In the genomic region with DNA sequence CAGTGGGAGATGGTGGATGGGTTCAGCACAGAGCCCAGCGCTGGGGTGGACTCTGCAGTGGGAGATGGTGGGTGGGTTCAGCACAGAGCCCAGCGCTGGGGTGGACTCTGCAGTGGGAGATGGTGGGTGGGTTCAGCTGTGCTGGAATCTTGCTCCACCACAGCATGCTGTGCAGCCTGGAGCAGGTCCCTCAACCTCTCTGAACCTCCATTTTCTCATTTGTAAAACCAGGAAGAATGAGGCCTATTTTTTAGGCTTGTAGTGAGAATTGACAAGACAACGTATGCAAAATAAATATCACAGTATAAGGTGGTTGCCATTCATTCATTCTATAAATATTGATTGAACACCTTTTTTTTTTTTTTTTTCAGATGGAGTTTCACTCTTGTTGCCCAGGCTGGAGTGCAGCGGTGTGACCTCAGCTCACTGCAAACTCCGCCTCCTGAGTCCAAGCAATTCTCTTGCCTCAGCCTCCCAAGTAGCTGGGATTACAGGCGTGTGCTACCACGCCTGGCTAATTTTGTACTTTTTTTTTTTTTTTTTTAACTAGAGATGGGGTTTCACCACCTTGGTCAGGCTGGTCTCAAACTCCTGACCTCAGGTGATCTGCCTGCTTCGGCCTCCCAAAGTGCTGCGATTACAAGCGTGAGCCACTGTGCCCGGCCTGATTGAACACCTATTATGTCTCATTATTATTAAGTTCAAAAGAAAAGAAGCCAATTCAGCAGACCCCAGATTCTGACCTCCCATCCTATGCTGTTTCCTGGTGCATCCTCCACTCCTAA, we compare ENCODE assay signal across 8 cellular contexts. TPM values are rescaled to one million over a fixed set of nuclear protein-coding genes. Genes with fewer than 3 reads are reported as not detected.
DNase-seq lines count a peak whose midpoint lies in the region; TF ChIP-seq lines count a peak whose summit lies in the region.
"Not testable (repeated sequence)": the region's sequence is repeated elsewhere in the genome, so short reads cannot be mapped to it uniquely, and the experiment has no call there.

No MANE protein-coding gene starts in this region.

- not testable (repeated sequence) for H3K9ac ChIP-seq in OCI-LY1 (ENCODE audit: low read length)

- WGBS in transverse colon (ENCODE audit: low coverage in 1 of 2), 2 donors: 56 to 82% methylated on average over 5 to 11 of the region's 11 CpGs

- not testable (repeated sequence) for H3K27me3 ChIP-seq in OCI-LY1 (ENCODE audit: insufficient read depth, low read length); right atrium auricular region; transverse colon

- not testable (repeated sequence) for H3K4me2 ChIP-seq in OCI-LY1 (ENCODE audit: low read length)

- TF ChIP-seq POLR2A in transverse colon (IDR thresholded peaks at IDR 0.05): not testable (repeated sequence)

- not testable (repeated sequence) for H3K9me3 Mint-ChIP-seq in activated CD4-positive, alpha-beta T cell treated with anti-CD3 and anti-CD28 coated beads, Interleukin-2, amount 10 ng/mL, durations not matched to agents 7 days and 5 days; dendritic cell treated with granulocyte-macrophage colony-stimulating factor and Interleukin-4, amounts not matched to agents 40 ng/mL and 50 ng/mL, for 4 days; mesothelial cell of epicardium; progenitor cell of endocrine pancreas (ENCODE audit: low read depth)

- H3K36me3 ChIP-seq in OCI-LY1 (ENCODE audit: insufficient read depth, low read length); right atrium auricular region; transverse colon: not testable (repeated sequence)

- H3K9me3 ChIP-seq in OCI-LY1 (ENCODE audit: low read length); right atrium auricular region; transverse colon: not testable (repeated sequence)

- H3F3A ChIP-seq in OCI-LY1 (ENCODE audit: insufficient read depth, low read length): not testable (repeated sequence)

- DNase-seq in Caki2 (ENCODE audit: low read depth): peak; percentile 62
- not testable (repeated sequence) for DNase-seq in activated CD4-positive, alpha-beta T cell treated with anti-CD3 and anti-CD28 coated beads, Interleukin-2, amount 10 ng/mL, durations not matched to agents 7 days and 5 days; right atrium auricular region (ENCODE audit: low spot score); mesothelial cell of epicardium (ENCODE audit: low spot score in 2 of 2, unreplicated experiment in 2 of 2); progenitor cell of endocrine pancreas (ENCODE audit: low spot score, unreplicated experiment); transverse colon

- not testable (repeated sequence) for H3K9me2 ChIP-seq in OCI-LY1 (ENCODE audit: low read depth, low read length)

- POLR2A ChIA-PET in activated CD4-positive, alpha-beta T cell treated with anti-CD3 and anti-CD28 coated beads, Interleukin-2, amount 10 ng/mL, durations not matched to agents 7 days and 5 days (lab: Charles Lee): not testable (repeated sequence)

- not testable (repeated sequence) for H3K36me3 Mint-ChIP-seq in activated CD4-positive, alpha-beta T cell treated with anti-CD3 and anti-CD28 coated beads, Interleukin-2, amount 10 ng/mL, durations not matched to agents 7 days and 5 days (ENCODE audit: low read depth); dendritic cell treated with granulocyte-macrophage colony-stimulating factor and Interleukin-4, amounts not matched to agents 40 ng/mL and 50 ng/mL, for 4 days (ENCODE audit: low read depth); mesothelial cell of epicardium; progenitor cell of endocrine pancreas (ENCODE audit: insufficient read depth)

- not testable (repeated sequence) for TF ChIP-seq EP300 in transverse colon (IDR thresholded peaks at IDR 0.05; ENCODE audit: low read depth)

- peaks cover 55% of the 10 kb centered on the region for H3K4me1 Mint-ChIP-seq in activated CD4-positive, alpha-beta T cell treated with anti-CD3 and anti-CD28 coated beads, Interleukin-2, amount 10 ng/mL, durations not matched to agents 7 days and 5 days
- H3K4me1 Mint-ChIP-seq in dendritic cell treated with granulocyte-macrophage colony-stimulating factor and Interleukin-4, amounts not matched to agents 40 ng/mL and 50 ng/mL, for 4 days (ENCODE audit: low read depth): peaks cover 37% of the 10 kb centered on the region
- H3K4me1 Mint-ChIP-seq in mesothelial cell of epicardium (peaks cover 38% of the 10 kb centered on the region), progenitor cell of endocrine pancreas (ENCODE audit: low read depth) (peaks cover 27% of the 10 kb centered on the region)

- not testable (repeated sequence) for H4K20me1 ChIP-seq in OCI-LY1 (ENCODE audit: insufficient read depth, low read length)

- not testable (repeated sequence) for H3K4me3 Mint-ChIP-seq in activated CD4-positive, alpha-beta T cell treated with anti-CD3 and anti-CD28 coated beads, Interleukin-2, amount 10 ng/mL, durations not matched to agents 7 days and 5 days; dendritic cell treated with granulocyte-macrophage colony-stimulating factor and Interleukin-4, amounts not matched to agents 40 ng/mL and 50 ng/mL, for 4 days; mesothelial cell of epicardium; progenitor cell of endocrine pancreas (ENCODE audit: low read depth)

- H3K27ac Mint-ChIP-seq in activated CD4-positive, alpha-beta T cell treated with anti-CD3 and anti-CD28 coated beads, Interleukin-2, amount 10 ng/mL, durations not matched to agents 7 days and 5 days: peak overlapping the region; percentile 76
- peak overlapping the region; percentile 35 for H3K27ac Mint-ChIP-seq in dendritic cell treated with granulocyte-macrophage colony-stimulating factor and Interleukin-4, amounts not matched to agents 40 ng/mL and 50 ng/mL, for 4 days
- H3K27ac Mint-ChIP-seq in mesothelial cell of epicardium (peak overlapping the region; percentile 99), progenitor cell of endocrine pancreas (peak overlapping the region; percentile 63)

- intact Hi-C loops in dendritic cell treated with granulocyte-macrophage colony-stimulating factor and Interleukin-4, amounts not matched to agents 40 ng/mL and 50 ng/mL, for 4 days (cut with micrococcal nuclease): loop anchor here (10.0 kb wide), 2 partner anchors 62 to 352 kb away; a partner anchor contains a TSS
- intact Hi-C loops in transverse colon (cut with DNase I; ENCODE audit: low total_unique reads): loop anchor here (10.0 kb wide), 1 partner anchor 352 kb away; a partner anchor contains a TSS

- not testable (repeated sequence) for TF ChIP-seq CTCF in OCI-LY1 (IDR thresholded peaks at IDR 0.05; ENCODE audit: low read length); right atrium auricular region (IDR thresholded peaks at IDR 0.05); mesothelial cell of epicardium (IDR thresholded peaks at IDR 0.05; ENCODE audit: unreplicated experiment); progenitor cell of endocrine pancreas (IDR thresholded peaks at IDR 0.05; ENCODE audit: unreplicated experiment); transverse colon (IDR thresholded peaks at IDR 0.05)

- H2AFZ ChIP-seq in OCI-LY1 (ENCODE audit: low read length): not testable (repeated sequence)

- H3K4me1 ChIP-seq in OCI-LY1 (ENCODE audit: insufficient read depth, low read length, severe bottlenecking): peaks cover 36% of the 10 kb centered on the region
- peaks cover 0 to 69% of the 10 kb centered on the region in 2 donors for H3K4me1 ChIP-seq in right atrium auricular region
- peaks cover 22 to 44% (median 28%) of the 10 kb centered on the region in 4 donors for H3K4me1 ChIP-seq in transverse colon

- H3K4me3 ChIP-seq in OCI-LY1 (ENCODE audit: low read depth, low read length, poor library complexity, severe bottlenecking); right atrium auricular region; transverse colon: not testable (repeated sequence)

- in situ Hi-C loops in Caki2 (cut with HindIII; ENCODE audit: low pct_unique_long_range_greater_than_20kb, low sequenced_read_pairs): not testable (repeated sequence)
- in situ Hi-C loops in transverse colon (cut with MboI; ENCODE audit: low pct_ligation_motif_present in 1 of 4, low pct_unique_long_range_greater_than_20kb in 1 of 4, low sequenced_read_pairs in 3 of 4): loop anchor here in 3 of 4 donors (5.0 to 25.0 kb wide), 4 partner anchors 132 to 365 kb away; a partner anchor contains a TSS

- not testable (repeated sequence) for H3K79me2 ChIP-seq in OCI-LY1 (ENCODE audit: insufficient read depth, low read length)

- CTCF ChIA-PET in activated CD4-positive, alpha-beta T cell treated with anti-CD3 and anti-CD28 coated beads, Interleukin-2, amount 10 ng/mL, durations not matched to agents 7 days and 5 days (lab: Charles Lee): interaction anchor here (1.4 to 2.7 kb wide), 4 partner anchors 11 to 144 kb away, joined by 3 to 36 read pairs (median 9); no protein-coding TSS in a partner anchor

- H3K27me3 Mint-ChIP-seq in activated CD4-positive, alpha-beta T cell treated with anti-CD3 and anti-CD28 coated beads, Interleukin-2, amount 10 ng/mL, durations not matched to agents 7 days and 5 days; mesothelial cell of epicardium (ENCODE audit: low read depth): not testable (repeated sequence)
- peaks cover 69% of the 10 kb centered on the region for H3K27me3 Mint-ChIP-seq in dendritic cell treated with granulocyte-macrophage colony-stimulating factor and Interleukin-4, amounts not matched to agents 40 ng/mL and 50 ng/mL, for 4 days
- H3K27me3 Mint-ChIP-seq in progenitor cell of endocrine pancreas: peaks cover 12% of the 10 kb centered on the region

- H3K27ac ChIP-seq in OCI-LY1 (ENCODE audit: low read depth, low read length, poor library complexity, severe bottlenecking): peak overlapping the region; percentile 79
- H3K27ac ChIP-seq in right atrium auricular region: peak overlapping the region; percentile 77 to 83
- H3K27ac ChIP-seq in transverse colon: peak overlapping the region in 3 of 4 donors; percentile 76 to 79 (median 77)

RNA-seq across cellular contexts. Expression of a gene that starts 20.0 kb away (rescaled TPM):
- total RNA-seq in Caki2 (2014; rRNA removed; shearing (Covaris generic); ENCODE audit: low replicate concordance): 27.4 and 36.0 TPM in 2 replicates
- 10 to 100 TPM; 14.9 to 16.0 TPM for total RNA-seq in activated CD4-positive, alpha-beta T cell treated with anti-CD3 and anti-CD28 coated beads, Interleukin-2, amount 10 ng/mL, durations not matched to agents 7 days and 5 days
- 100 to 1,000 TPM in 1 of 2 donors, 10 to 100 TPM in 1; 62.0 to 111 TPM for total RNA-seq in right atrium auricular region
- 10.7 to 13.2 TPM (median 11.0 TPM) in 3 replicates for total RNA-seq in mesothelial cell of epicardium
- 6.0 and 7.7 TPM in 2 replicates for total RNA-seq in progenitor cell of endocrine pancreas
- total RNA-seq in transverse colon: 100 to 1,000 TPM in 1 of 4 donors, 10 to 100 TPM in 3; 15.3 to 129 (median 58.4) TPM

Comparison
In these comparisons a context has a peak if more than half of its experiments do, and no peak if none do; other contexts are left out.
1. H3K27ac Mint-ChIP-seq: peak in every context shown above with its lines; median percentile 99 in mesothelial cell of epicardium; 76 in activated CD4-positive, alpha-beta T cell treated with anti-CD3 and anti-CD28 coated beads, Interleukin-2, amount 10 ng/mL, durations not matched to agents 7 days and 5 days; 63 in progenitor cell of endocrine pancreas; 35 in dendritic cell treated with granulocyte-macrophage colony-stimulating factor and Interleukin-4, amounts not matched to agents 40 ng/mL and 50 ng/mL, for 4 days.